Comparison of ENCODE assay signal across 8 cellular contexts in the genomic region with DNA sequence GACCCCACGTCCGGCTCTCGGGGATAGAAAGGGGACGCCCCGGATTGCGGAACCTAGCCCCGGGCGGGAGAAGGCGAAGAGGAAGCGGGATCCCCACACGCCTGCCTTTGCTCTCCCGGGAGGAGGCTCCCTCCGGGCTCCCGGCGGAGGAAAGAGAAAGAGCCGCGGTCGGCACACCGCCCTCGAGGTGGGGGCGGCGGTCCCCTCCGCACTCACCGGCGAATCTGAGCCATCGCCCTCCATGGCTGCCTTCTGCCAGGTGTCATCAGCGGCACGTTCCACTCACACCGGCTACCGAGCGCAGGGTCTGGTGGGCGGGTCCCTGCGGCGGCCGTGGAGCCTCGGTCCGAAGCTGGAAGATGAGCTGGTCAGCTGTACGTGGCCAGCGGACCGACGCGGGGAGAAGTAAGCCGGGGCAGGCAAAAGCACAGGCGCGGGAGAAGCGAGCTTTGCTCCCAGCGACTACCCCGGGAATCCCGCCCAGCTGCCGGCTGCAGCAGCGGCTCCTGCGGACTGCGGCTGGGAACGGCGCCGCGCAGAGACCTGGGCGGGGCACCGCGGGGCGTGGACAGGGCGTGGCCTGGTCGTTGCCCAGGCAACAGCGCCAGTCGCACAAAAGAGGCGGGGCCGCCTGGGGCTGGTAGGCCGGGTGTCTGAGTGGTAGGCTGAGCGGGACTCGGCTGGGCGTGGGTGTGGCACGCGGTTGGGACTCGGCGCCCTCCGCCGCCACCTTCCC. TPM values are rescaled to one million over a fixed set of nuclear protein-coding genes. Genes with fewer than 3 reads are reported as not detected.
DNase-seq lines count a peak whose midpoint lies in the region; ATAC-seq and TF ChIP-seq lines count a peak whose summit lies in the region.

A gene with protein sequence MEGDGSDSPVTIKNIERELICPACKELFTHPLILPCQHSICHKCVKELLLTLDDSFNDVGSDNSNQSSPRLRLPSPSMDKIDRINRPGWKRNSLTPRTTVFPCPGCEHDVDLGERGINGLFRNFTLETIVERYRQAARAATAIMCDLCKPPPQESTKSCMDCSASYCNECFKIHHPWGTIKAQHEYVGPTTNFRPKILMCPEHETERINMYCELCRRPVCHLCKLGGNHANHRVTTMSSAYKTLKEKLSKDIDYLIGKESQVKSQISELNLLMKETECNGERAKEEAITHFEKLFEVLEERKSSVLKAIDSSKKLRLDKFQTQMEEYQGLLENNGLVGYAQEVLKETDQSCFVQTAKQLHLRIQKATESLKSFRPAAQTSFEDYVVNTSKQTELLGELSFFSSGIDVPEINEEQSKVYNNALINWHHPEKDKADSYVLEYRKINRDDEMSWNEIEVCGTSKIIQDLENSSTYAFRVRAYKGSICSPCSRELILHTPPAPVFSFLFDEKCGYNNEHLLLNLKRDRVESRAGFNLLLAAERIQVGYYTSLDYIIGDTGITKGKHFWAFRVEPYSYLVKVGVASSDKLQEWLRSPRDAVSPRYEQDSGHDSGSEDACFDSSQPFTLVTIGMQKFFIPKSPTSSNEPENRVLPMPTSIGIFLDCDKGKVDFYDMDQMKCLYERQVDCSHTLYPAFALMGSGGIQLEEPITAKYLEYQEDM (minus strand): TSS at position 517 of the 736 bp plus-strand sequence. CDS start 274 bp downstream, at position 243.

- no peak within 1 kb of the TSS for H2BK5ac ChIP-seq in trophoblast cell (ENCODE audit: low read depth, low read length, poor library complexity)

- DNase-seq in NCI-H1092 treated with DMSO at 0.1 percent for 48 hours (lab: John Stamatoyannopoulos, UW) (peak; percentile 89), SKM-1 treated with dmso at 0.1 percent for 144 hours (lab: John Stamatoyannopoulos, UW; ENCODE audit: unreplicated experiment) (peak; percentile 88), cardiac muscle cell (ENCODE audit: low read depth in 1 of 2, low spot score in 1 of 2) (peak; percentile 94 to 95), trophoblast cell (peak; percentile 93 to 97), tibial nerve (ENCODE audit: low spot score in 2 of 2) (peak; percentile 83)
- DNase-seq in activated naive CD8-positive, alpha-beta T cell treated with anti-CD3 and anti-CD28 coated beads, Interleukin-2, amount 10 ng/mL, durations not matched to agents 7 days and 5 days, result peak; percentile 97

- H4K12ac ChIP-seq in trophoblast cell (ENCODE audit: low read depth, low read length), result no peak within 1 kb of the TSS

- peaks cover 11% of the 10 kb centered on the region for H3K4me1 Mint-ChIP-seq in activated naive CD8-positive, alpha-beta T cell treated with anti-CD3 and anti-CD28 coated beads, Interleukin-2, amount 10 ng/mL, durations not matched to agents 7 days and 5 days

- H3K4ac ChIP-seq in trophoblast cell (ENCODE audit: low read depth, low read length), result no peak within 1 kb of the TSS

- peak in 1 of 2 donors; percentile 78 for TF ChIP-seq EP300 in tibial nerve (IDR thresholded peaks at IDR 0.05)

- POLR2A ChIA-PET in activated naive CD8-positive, alpha-beta T cell treated with anti-CD3 and anti-CD28 coated beads, Interleukin-2, amount 10 ng/mL, durations not matched to agents 7 days and 5 days (lab: Charles Lee), result no interaction called here

- H3K36me3 Mint-ChIP-seq in activated naive CD8-positive, alpha-beta T cell treated with anti-CD3 and anti-CD28 coated beads, Interleukin-2, amount 10 ng/mL, durations not matched to agents 7 days and 5 days, result no peaks in the 10 kb centered on the region

- no peak within 1 kb of the TSS for H2AK5ac ChIP-seq in trophoblast cell (ENCODE audit: low read length)

- no peaks in the 10 kb centered on the region for H3K79me2 ChIP-seq in trophoblast cell (ENCODE audit: control insufficient read depth, insufficient read depth, low read length, poor library complexity)

- peak within 1 kb of the TSS; percentile 36 for H3K27ac ChIP-seq in cardiac muscle cell
- no peak within 1 kb of the TSS for H3K27ac ChIP-seq in trophoblast cell (ENCODE audit: low read depth, low read length)
- H3K27ac ChIP-seq in tibial nerve, result peak within 1 kb of the TSS in 3 of 4 donors; percentile 52 to 70 (median 53)

- H4K8ac ChIP-seq in trophoblast cell (ENCODE audit: low read depth, low read length), result peak within 1 kb of the TSS; percentile 66

- H3K14ac ChIP-seq in trophoblast cell (ENCODE audit: low read length), result peak within 1 kb of the TSS; percentile 20

- WGBS in trophoblast cell (ENCODE audit: extremely low coverage, insufficient coverage, insufficient read length), result no CpG with 5 or more reads among the region's 77 CpGs
- 0 to 1% methylated on average over 36 to 39 of the region's 77 CpGs for WGBS in tibial nerve, 2 donors

- H3K18ac ChIP-seq in trophoblast cell (ENCODE audit: low read length), result no peak within 1 kb of the TSS

- H3K9me3 ChIP-seq in cardiac muscle cell (ENCODE audit: low read depth) (no peaks in the 10 kb centered on the region), trophoblast cell (ENCODE audit: insufficient read depth, low read depth, low read length) (peaks cover 20% of the 10 kb centered on the region), tibial nerve (peaks cover 0 to 4% (median 0%) of the 10 kb centered on the region in 4 donors)

- no peaks in the 10 kb centered on the region for H3K79me1 ChIP-seq in trophoblast cell (ENCODE audit: low read length)

- TF ChIP-seq POLR2A in tibial nerve (IDR thresholded peaks at IDR 0.05), result peak; percentile 66 to 76

- no peak within 1 kb of the TSS for H3K9ac ChIP-seq in trophoblast cell (ENCODE audit: low read length)

- H3K36me3 ChIP-seq in cardiac muscle cell (no peaks in the 10 kb centered on the region), trophoblast cell (ENCODE audit: control insufficient read depth in 1 of 2, insufficient read depth in 2 of 2, low read length in 2 of 2) (no peaks in the 10 kb centered on the region), tibial nerve (no peaks in the 10 kb centered on the region)

- H2AFZ ChIP-seq in trophoblast cell (ENCODE audit: insufficient read depth, low read length, poor library complexity), result peak within 1 kb of the TSS; percentile 94

- H3K27me3 ChIP-seq in cardiac muscle cell (peaks cover 51% of the 10 kb centered on the region), trophoblast cell (ENCODE audit: insufficient read depth, low read length) (peaks cover 18% of the 10 kb centered on the region), tibial nerve (peaks cover 0 to 31% of the 10 kb centered on the region in 2 donors)

- H2BK12ac ChIP-seq in trophoblast cell (ENCODE audit: low read length), result no peak within 1 kb of the TSS

- H3K4me2 ChIP-seq in trophoblast cell (ENCODE audit: low read length), result peak within 1 kb of the TSS; percentile 98

- peak; percentile 98 for ATAC-seq in HG02623 (IDR thresholded peaks at IDR 0.05; ENCODE audit: unreplicated experiment)
- ATAC-seq in activated naive CD8-positive, alpha-beta T cell treated with anti-CD3 and anti-CD28 coated beads, Interleukin-2, amount 10 ng/mL, durations not matched to agents 7 days and 5 days (ENCODE audit: low read depth), result peak; percentile 92

- peak within 1 kb of the TSS; percentile 81 for H3K4me3 Mint-ChIP-seq in activated naive CD8-positive, alpha-beta T cell treated with anti-CD3 and anti-CD28 coated beads, Interleukin-2, amount 10 ng/mL, durations not matched to agents 7 days and 5 days

- peaks cover 60% of the 10 kb centered on the region for H3K27me3 Mint-ChIP-seq in activated naive CD8-positive, alpha-beta T cell treated with anti-CD3 and anti-CD28 coated beads, Interleukin-2, amount 10 ng/mL, durations not matched to agents 7 days and 5 days

- peak within 1 kb of the TSS; percentile 65 for H3K4me3 ChIP-seq in cardiac muscle cell
- H3K4me3 ChIP-seq in trophoblast cell (ENCODE audit: low read depth, low read length), result peak within 1 kb of the TSS; percentile 81
- H3K4me3 ChIP-seq in tibial nerve, result peak within 1 kb of the TSS; percentile 49 to 80 (median 63)

- H3K23ac ChIP-seq in trophoblast cell (ENCODE audit: low read length), result no peak within 1 kb of the TSS

- H4K91ac ChIP-seq in trophoblast cell (ENCODE audit: low read depth, low read length), result no peak within 1 kb of the TSS

- H3K4me1 ChIP-seq in cardiac muscle cell (ENCODE audit: low read depth) (no peaks in the 10 kb centered on the region), trophoblast cell (ENCODE audit: control insufficient read depth in 1 of 2, insufficient read depth in 2 of 2, low read length in 2 of 2) (peaks cover 12 to 13% of the 10 kb centered on the region in 2 experiments), tibial nerve (peaks cover 0 to 20% (median 7%) of the 10 kb centered on the region in 4 donors)

- H2BK120ac ChIP-seq in trophoblast cell (ENCODE audit: insufficient read depth, low read length, poor library complexity), result no peak within 1 kb of the TSS

- peak; percentile 35; the same call in 2 of the 3 replicates for TF ChIP-seq CTCF in GM12872 (IDR thresholded peaks at IDR 0.05; ENCODE audit: insufficient read depth, low read depth, low read length)
- peak; percentile 25 for TF ChIP-seq CTCF in cardiac muscle cell (IDR thresholded peaks at IDR 0.05; ENCODE audit: low read depth, low read length)
- TF ChIP-seq CTCF in tibial nerve (IDR thresholded peaks at IDR 0.05), result peak in 2 of 5 experiments; percentile 15

- H3K27ac Mint-ChIP-seq in activated naive CD8-positive, alpha-beta T cell treated with anti-CD3 and anti-CD28 coated beads, Interleukin-2, amount 10 ng/mL, durations not matched to agents 7 days and 5 days, result no peak within 1 kb of the TSS

- H3K9me3 Mint-ChIP-seq in activated naive CD8-positive, alpha-beta T cell treated with anti-CD3 and anti-CD28 coated beads, Interleukin-2, amount 10 ng/mL, durations not matched to agents 7 days and 5 days, result peaks cover 6% of the 10 kb centered on the region

RNA-seq across cellular contexts. Expression of the gene that starts here (rescaled TPM):
- under 1 TPM; 0.17 to 0.26 TPM for total RNA-seq in activated naive CD8-positive, alpha-beta T cell treated with anti-CD3 and anti-CD28 coated beads, Interleukin-2, amount 10 ng/mL, durations not matched to agents 7 days and 5 days
- 2.6 and 8.0 TPM in 2 replicates for total RNA-seq in cardiac muscle cell
- 1.4 and 4.6 TPM in 2 replicates for polyA plus RNA-seq in cardiac muscle cell
- 0.31 TPM in 2 replicates for polyA plus RNA-seq in trophoblast cell (2013)
- total RNA-seq in tibial nerve, result 10 to 100 TPM in 1 of 4 donors, 1 to 10 TPM in 3; 1.5 to 12.7 (median 3.7) TPM

Comparison
In these comparisons a context has a peak if more than half of its experiments do, and no peak if none do; other contexts are left out.
1. Peak in DNase-seq and ATAC-seq in activated naive CD8-positive, alpha-beta T cell treated with anti-CD3 and anti-CD28 coated beads, Interleukin-2, amount 10 ng/mL, durations not matched to agents 7 days and 5 days; RNA of the gene not detected or under 1 TPM.